ENCODE assay signal across 23 cellular contexts in genomic region chr4:165324918-165325304, GRCh38. TPM values are rescaled to one million over a fixed set of nuclear protein-coding genes. Genes with fewer than 3 reads are reported as not detected.
"Had no signal": no experiment of that assay in that cellular context is flagged by ENCODE, and none has a peak within 500 bp of the region (broad histone marks: within the 10 kb centered on the region; RNA-seq: fewer than 3 reads in every experiment).

No MANE protein-coding gene starts in this region.

- H3K4me3 ChIP-seq: body of pancreas, spleen, thoracic aorta, vagina had no signal

- H3K27ac Mint-ChIP-seq: activated naive CD4-positive, alpha-beta T cell treated with anti-CD3 and anti-CD28 coated beads for 36 hours; activated naive CD8-positive, alpha-beta T cell treated with anti-CD3 and anti-CD28 coated beads, Interleukin-2, amount 50 U/mL, for 24 hours; type B pancreatic cell had no signal

- H3K27me3 Mint-ChIP-seq: activated B cell treated with CpG ODN at 0.5 μM for 24 hours; activated CD4-positive, alpha-beta T cell treated with anti-CD3 and anti-CD28 coated beads for 36 hours; activated naive CD8-positive, alpha-beta T cell treated with anti-CD3 and anti-CD28 coated beads, Interleukin-2, amount 50 U/mL, for 24 hours; dendritic cell treated with granulocyte-macrophage colony-stimulating factor and Interleukin-4, amounts not matched to agents 40 ng/mL and 50 ng/mL, for 4 days; naive thymus-derived CD8-positive, alpha-beta T cell; progenitor cell of endocrine pancreas; type B pancreatic cell had no signal

- H3K27ac ChIP-seq: body of pancreas, thoracic aorta, vagina had no signal

- H3K27me3 ChIP-seq: body of pancreas, spleen, vagina had no signal

- DNase-seq: activated B cell treated with CpG ODN at 0.5 μM for 24 hours; activated CD4-positive, alpha-beta T cell treated with anti-CD3 and anti-CD28 coated beads for 36 hours; activated CD4-positive, alpha-beta T cell treated with anti-CD3 and anti-CD28 coated beads, Interleukin-2, amount 50 U/mL, for 4 hours; activated CD8-positive, alpha-beta memory T cell treated with anti-CD3 and anti-CD28 coated beads for 24 hours; activated CD8-positive, alpha-beta memory T cell treated with anti-CD3 and anti-CD28 coated beads, Interleukin-2, amount 50 U/mL, for 4 hours; activated naive CD4-positive, alpha-beta T cell treated with anti-CD3 and anti-CD28 coated beads for 36 hours; activated naive CD8-positive, alpha-beta T cell treated with anti-CD3 and anti-CD28 coated beads, Interleukin-2, amount 50 U/mL, for 24 hours; activated T-cell treated with anti-CD3 and anti-CD28 coated beads, Interleukin-2, amount 50 U/mL, for 4 hours; body of pancreas; effector CD8-positive, alpha-beta T cell; naive thymus-derived CD8-positive, alpha-beta T cell; retina; spleen; stimulated activated CD4-positive, alpha-beta T cell treated with anti-CD3 and anti-CD28 coated beads, Interleukin-4, amount 100 ng/mL, for 1 hour; stimulated activated naive CD4-positive, alpha-beta T cell; T-helper 1 cell had no signal

- H3K4me3 Mint-ChIP-seq: activated CD4-positive, alpha-beta T cell treated with anti-CD3 and anti-CD28 coated beads for 36 hours; activated naive CD8-positive, alpha-beta T cell treated with anti-CD3 and anti-CD28 coated beads, Interleukin-2, amount 50 U/mL, for 24 hours; activated T-cell treated with anti-CD3 and anti-CD28 coated beads, Interleukin-2, amount 50 U/mL, for 4 hours; dendritic cell treated with granulocyte-macrophage colony-stimulating factor and Interleukin-4, amounts not matched to agents 40 ng/mL and 50 ng/mL, for 4 days had no signal

- H3K36me3 Mint-ChIP-seq: mesothelial cell of epicardium, type B pancreatic cell had no signal

- H3K36me3 ChIP-seq: thoracic aorta, vagina had no signal

- ATAC-seq: activated CD4-positive, alpha-beta T cell treated with anti-CD3 and anti-CD28 coated beads for 36 hours; activated naive CD8-positive, alpha-beta T cell treated with anti-CD3 and anti-CD28 coated beads, Interleukin-2, amount 50 U/mL, for 24 hours; activated T-cell treated with anti-CD3 and anti-CD28 coated beads, Interleukin-2, amount 50 U/mL, for 4 hours; body of pancreas; left lobe of liver; naive thymus-derived CD8-positive, alpha-beta T cell had no signal

- H3K9me3 Mint-ChIP-seq: activated B cell treated with CpG ODN at 0.5 μM for 24 hours; activated naive CD4-positive, alpha-beta T cell treated with anti-CD3 and anti-CD28 coated beads for 36 hours; activated naive CD8-positive, alpha-beta T cell treated with anti-CD3 and anti-CD28 coated beads, Interleukin-2, amount 50 U/mL, for 24 hours; activated T-cell treated with anti-CD3 and anti-CD28 coated beads, Interleukin-2, amount 50 U/mL, for 4 hours; dendritic cell treated with granulocyte-macrophage colony-stimulating factor and Interleukin-4, amounts not matched to agents 40 ng/mL and 50 ng/mL, for 4 days; mesothelial cell of epicardium; naive thymus-derived CD8-positive, alpha-beta T cell had no signal

- H3K9me3 ChIP-seq: body of pancreas, spleen, thoracic aorta, vagina had no signal

RNA-seq across cellular contexts. Expression of gene CPE, which starts 53.9 kb away (rescaled TPM):
- total RNA-seq: activated B cell treated with CpG ODN at 0.5 μM for 24 hours; activated CD4-positive, alpha-beta T cell treated with anti-CD3 and anti-CD28 coated beads for 36 hours; naive thymus-derived CD8-positive, alpha-beta T cell had no signal
